ENCODE assay signal across 1 cellular context in genomic region chr2:143139835-143140393, GRCh38.
TF ChIP-seq lines count a peak whose summit lies in the region.

No MANE protein-coding gene starts in this region.

TF ChIP-seq in GM12878, 131 proteins besides CTCF, POLR2A, EP300 and RAD21:
- TF ChIP-seq ZNF592 (IDR thresholded peaks at IDR 0.05) (no peak), CHD4 (IDR thresholded peaks at IDR 0.05) (no peak), ATF2 (IDR thresholded peaks at IDR 0.05; ENCODE audit: low read length) (no peak), JUNB (IDR thresholded peaks at IDR 0.05) (peak; percentile 15; the same call in 1 of the 2 replicates), CUX1 (IDR thresholded peaks at IDR 0.05; ENCODE audit: insufficient replicate concordance, low read depth, low read length) (no peak), IRF5 (IDR thresholded peaks at IDR 0.05; ENCODE audit: borderline replicate concordance) (no peak), RUNX3 (IDR thresholded peaks at IDR 0.05; ENCODE audit: low read length) (no peak), CBX3 (IDR thresholded peaks at IDR 0.05; ENCODE audit: borderline replicate concordance, low read depth) (no peak)
TF ChIP-seq in GM12878: peak in this region for 1.
